In the genomic region with DNA sequence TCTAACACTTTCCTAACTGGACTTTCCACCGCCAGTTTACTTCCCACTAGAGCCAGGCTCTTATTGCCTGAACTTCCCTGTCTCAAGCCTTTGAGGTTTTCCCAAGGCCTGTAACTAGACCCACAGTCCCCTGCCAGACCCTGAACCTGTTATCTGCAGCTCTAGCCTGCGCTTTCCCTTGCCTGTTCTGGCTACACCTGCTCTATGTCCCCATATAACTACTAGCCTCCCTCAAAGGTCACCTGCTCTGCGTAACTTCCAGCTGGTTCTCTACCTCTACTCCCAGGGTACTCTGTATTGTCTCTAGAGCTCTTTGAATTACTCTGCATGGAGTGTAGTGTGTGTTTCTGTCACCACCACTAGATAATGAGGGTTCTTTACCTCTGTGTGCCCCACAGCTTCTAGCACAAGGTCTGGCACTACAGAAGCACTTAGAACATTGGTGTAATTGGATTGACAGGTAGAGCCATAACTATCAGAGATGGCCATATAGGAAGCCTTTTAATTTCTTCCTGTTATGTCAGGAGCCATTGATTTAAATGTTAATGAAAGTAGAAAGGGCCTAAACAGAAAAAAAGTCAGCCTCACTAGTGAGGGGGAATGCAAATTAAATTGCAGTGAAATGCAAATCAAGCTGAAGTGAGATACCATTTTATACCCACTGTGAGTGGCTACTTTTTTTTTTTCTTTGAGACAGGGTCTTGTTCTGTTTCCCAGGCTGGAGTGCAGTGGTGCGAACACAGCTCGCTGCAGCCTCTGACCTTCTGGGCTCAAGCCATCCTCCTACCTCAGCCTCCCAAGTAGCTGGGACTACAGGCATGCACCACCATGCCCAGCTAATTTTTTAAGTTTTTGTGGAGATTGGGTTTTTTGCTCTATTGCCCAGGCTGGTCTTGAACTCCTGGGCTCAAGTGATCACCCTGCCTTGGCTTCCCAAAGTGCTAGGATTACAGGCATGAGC, we compare ENCODE assay signal across 26 cellular contexts. TPM values are rescaled to one million over a fixed set of nuclear protein-coding genes. Genes with fewer than 3 reads are reported as not detected.
DNase-seq lines count a peak whose midpoint lies in the region; ATAC-seq and TF ChIP-seq lines count a peak whose summit lies in the region.
"Had no signal": no experiment of that assay in that cellular context is flagged by ENCODE, and none has a peak within 500 bp of the region (broad histone marks: within the 10 kb centered on the region; RNA-seq: fewer than 3 reads in every experiment).

No MANE protein-coding gene starts in this region.

- H3K27ac ChIP-seq in ascending aorta (peak overlapping the region; percentile 19 to 48), osteoblast (ENCODE audit: low read depth, low read length) (peak overlapping the region; percentile 7)
- H3K27ac ChIP-seq: hepatocyte, Peyer's patch, SJSA1, transverse colon had no signal

- H3K27me3 Mint-ChIP-seq in activated T-cell treated with anti-CD3 and anti-CD28 coated beads, Interleukin-2, amount 50 U/mL, for 24 hours: no peaks in the 10 kb centered on the region
- H3K27me3 Mint-ChIP-seq: effector memory CD8-positive, alpha-beta T cell had no signal

- H3K36me3 Mint-ChIP-seq in activated T-cell treated with anti-CD3 and anti-CD28 coated beads, Interleukin-2, amount 50 U/mL, for 24 hours (ENCODE audit: low read depth): peaks cover 71% of the 10 kb centered on the region

- DNase-seq in activated T-cell treated with anti-CD3 and anti-CD28 coated beads, Interleukin-2, amount 50 U/mL, for 24 hours: no peak
- no peak for DNase-seq in activated T-cell treated with anti-CD3 and anti-CD28 coated beads, Interleukin-2, amount 50 U/mL, for 1 hour
- DNase-seq in H7 (peak; percentile 26), ascending aorta (ENCODE audit: low spot score in 2 of 2) (no peak), osteoblast (ENCODE audit: insufficient read length, low spot score, missing footprints) (no peak), NCI-H446 (lab: John Stamatoyannopoulos, UW) (no peak), SIG-M5 (lab: John Stamatoyannopoulos, UW) (no peak)
- DNase-seq: activated CD4-positive, CD25-positive, alpha-beta regulatory T cell treated with anti-CD3 and anti-CD28 coated beads, Interleukin-2, amount 50 U/mL, for 72 hours; activated CD8-positive, alpha-beta T cell treated with anti-CD3 and anti-CD28 coated beads, Interleukin-2, amount 10 ng/mL, durations not matched to agents 7 days and 5 days; activated naive CD4-positive, alpha-beta T cell treated with anti-CD3 and anti-CD28 coated beads for 36 hours; activated T-cell treated with anti-CD3 and anti-CD28 coated beads, Interleukin-2, amount 50 U/mL, for 72 hours; BE2C; effector memory CD8-positive, alpha-beta T cell; foreskin melanocyte; GF-D8; NCI-H1105; NCI-H2081; NK-92 treated with Interleukin-12 subunit alpha and Interleukin-12 subunit beta, amount 100 ng/mL, for 24 hours; Peyer's patch; transverse colon had no signal

- H3K27ac Mint-ChIP-seq in activated T-cell treated with anti-CD3 and anti-CD28 coated beads, Interleukin-2, amount 50 U/mL, for 24 hours: peak overlapping the region; percentile 18
- H3K27ac Mint-ChIP-seq: activated CD8-positive, alpha-beta T cell treated with anti-CD3 and anti-CD28 coated beads, Interleukin-2, amount 10 ng/mL, durations not matched to agents 7 days and 5 days; activated naive CD4-positive, alpha-beta T cell treated with anti-CD3 and anti-CD28 coated beads for 36 hours had no signal

- peaks cover 15% of the 10 kb centered on the region for H3K79me2 ChIP-seq in osteoblast (ENCODE audit: insufficient read depth, low read length)
- H3K79me2 ChIP-seq: hepatocyte had no signal

- no peak overlapping the region for H3K4me2 ChIP-seq in osteoblast (ENCODE audit: insufficient read depth, low read length)
- H3K4me2 ChIP-seq: hepatocyte had no signal

- H3K4me3 Mint-ChIP-seq in activated T-cell treated with anti-CD3 and anti-CD28 coated beads, Interleukin-2, amount 50 U/mL, for 24 hours: no peak overlapping the region
- H3K4me3 Mint-ChIP-seq: activated CD8-positive, alpha-beta T cell treated with anti-CD3 and anti-CD28 coated beads, Interleukin-2, amount 10 ng/mL, durations not matched to agents 7 days and 5 days; activated naive CD4-positive, alpha-beta T cell treated with anti-CD3 and anti-CD28 coated beads for 36 hours; activated T-cell treated with anti-CD3 and anti-CD28 coated beads, Interleukin-2, amount 50 U/mL, for 72 hours; effector memory CD8-positive, alpha-beta T cell; neural crest cell had no signal

- H4K20me1 ChIP-seq in osteoblast (ENCODE audit: insufficient read depth, low read length): peaks cover 45% of the 10 kb centered on the region

- no peaks in the 10 kb centered on the region for H3K27me3 ChIP-seq in H7 (ENCODE audit: control insufficient read depth, insufficient read depth, low read length)
- H3K27me3 ChIP-seq in ascending aorta: no peaks in the 10 kb centered on the region
- H3K27me3 ChIP-seq in osteoblast (ENCODE audit: insufficient read depth, low read length): no peaks in the 10 kb centered on the region
- H3K27me3 ChIP-seq: BE2C, hepatocyte, Peyer's patch, SJSA1, transverse colon had no signal

- H3K9me3 Mint-ChIP-seq in activated T-cell treated with anti-CD3 and anti-CD28 coated beads, Interleukin-2, amount 50 U/mL, for 24 hours: no peaks in the 10 kb centered on the region
- H3K9me3 Mint-ChIP-seq: activated naive CD4-positive, alpha-beta T cell treated with anti-CD3 and anti-CD28 coated beads for 36 hours; activated T-cell treated with anti-CD3 and anti-CD28 coated beads, Interleukin-2, amount 50 U/mL, for 72 hours; effector memory CD8-positive, alpha-beta T cell; neural crest cell had no signal

- no peak for ATAC-seq in HG02870 (IDR thresholded peaks at IDR 0.05; ENCODE audit: unreplicated experiment)
- ATAC-seq: activated CD8-positive, alpha-beta T cell treated with anti-CD3 and anti-CD28 coated beads, Interleukin-2, amount 10 ng/mL, durations not matched to agents 7 days and 5 days; activated T-cell treated with anti-CD3 and anti-CD28 coated beads, Interleukin-2, amount 50 U/mL, for 72 hours; effector memory CD8-positive, alpha-beta T cell; esophagus mucosa had no signal

- H3K36me3 ChIP-seq in H7 (replicated peaks; ENCODE audit: control insufficient read depth, insufficient read depth, low read length) (peaks cover 5% of the 10 kb centered on the region), ascending aorta (peaks cover 43 to 68% of the 10 kb centered on the region in 2 donors), osteoblast (ENCODE audit: insufficient read depth, low read length) (peaks cover 84% of the 10 kb centered on the region)

- intact Hi-C loops in ascending aorta (cut with DNase I): no loop called here

- H3K4me1 ChIP-seq in ascending aorta: peaks cover 0 to 22% of the 10 kb centered on the region in 2 donors
- H3K4me1 ChIP-seq in osteoblast (ENCODE audit: insufficient read depth, low read length): no peaks in the 10 kb centered on the region
- H3K4me1 ChIP-seq: BE2C, Peyer's patch, SJSA1, transverse colon had no signal

- H2AFZ ChIP-seq in osteoblast (ENCODE audit: low read length): no peak overlapping the region
- H2AFZ ChIP-seq: hepatocyte had no signal

- H3K4me1 Mint-ChIP-seq in activated T-cell treated with anti-CD3 and anti-CD28 coated beads, Interleukin-2, amount 50 U/mL, for 24 hours (ENCODE audit: low read depth): peaks cover 1% of the 10 kb centered on the region
- H3K4me1 Mint-ChIP-seq: neural crest cell had no signal

- TF ChIP-seq CTCF in ascending aorta (IDR thresholded peaks at IDR 0.05) (no peak), osteoblast (IDR thresholded peaks at IDR 0.05; ENCODE audit: extremely low read depth, low read depth, low read length) (no peak)

- H3K9me3 ChIP-seq in ascending aorta (no peaks in the 10 kb centered on the region), osteoblast (ENCODE audit: low read depth, low read length) (no peaks in the 10 kb centered on the region)
- H3K9me3 ChIP-seq: BE2C, HAP-1, Peyer's patch, SJSA1, transverse colon had no signal

- H3K4me3 ChIP-seq in H7 (ENCODE audit: insufficient read depth, low read depth, low read length): no peak overlapping the region
- H3K4me3 ChIP-seq in ascending aorta: no peak overlapping the region
- no peak overlapping the region for H3K4me3 ChIP-seq in osteoblast (ENCODE audit: insufficient read depth, low read length)
- H3K4me3 ChIP-seq: HAP-1, hepatocyte, Peyer's patch, SJSA1, transverse colon had no signal

RNA-seq across cellular contexts. Expression of a gene that starts 47.8 kb away (rescaled TPM):
- 1.3 and 3.1 TPM in 2 replicates for total RNA-seq in H7 (2014; rRNA removed; shearing (Covaris generic))
- total RNA-seq in ascending aorta (1.4 TPM), osteoblast (14.4 and 19.2 TPM in 2 replicates)
